ENCODE assay signal across 11 cellular contexts in genomic region chr4:55372259-55372658, GRCh38.
"Had no signal": no experiment of that assay in that cellular context is flagged by ENCODE, and none has a peak within 500 bp of the region (broad histone marks: within the 10 kb centered on the region; RNA-seq: fewer than 3 reads in every experiment).

No MANE protein-coding gene starts in this region.

- H3K4me1 ChIP-seq: esophagus squamous epithelium, parathyroid adenoma, transverse colon had no signal

- H3K27me3 ChIP-seq: esophagus squamous epithelium, hepatocyte, transverse colon had no signal

- H3K27ac ChIP-seq: esophagus squamous epithelium, hepatocyte, parathyroid adenoma, transverse colon had no signal

- DNase-seq: activated CD4-positive, alpha-beta T cell treated with anti-CD3 and anti-CD28 coated beads for 1 hour; activated CD8-positive, alpha-beta memory T cell treated with anti-CD3 and anti-CD28 coated beads, Interleukin-2, amount 50 U/mL, for 4 hours; activated CD8-positive, alpha-beta T cell treated with anti-CD3 and anti-CD28 coated beads for 36 hours; activated T-cell treated with anti-CD3 and anti-CD28 coated beads, Interleukin-2, amount 50 U/mL, for 72 hours; esophagus squamous epithelium; retina; small intestine; T-helper 2 cell; transverse colon had no signal

- H3K9ac ChIP-seq: parathyroid adenoma had no signal

- H3K4me2 ChIP-seq: hepatocyte had no signal

- H3K36me3 ChIP-seq: transverse colon had no signal

- H3K4me3 ChIP-seq: esophagus squamous epithelium, hepatocyte, transverse colon had no signal

- H3K9me3 ChIP-seq: esophagus squamous epithelium, transverse colon had no signal

- H3K79me2 ChIP-seq: hepatocyte, parathyroid adenoma had no signal

- H2AFZ ChIP-seq: hepatocyte, parathyroid adenoma had no signal
